1 cellular context compared by ENCODE assay signal in the genomic region with DNA sequence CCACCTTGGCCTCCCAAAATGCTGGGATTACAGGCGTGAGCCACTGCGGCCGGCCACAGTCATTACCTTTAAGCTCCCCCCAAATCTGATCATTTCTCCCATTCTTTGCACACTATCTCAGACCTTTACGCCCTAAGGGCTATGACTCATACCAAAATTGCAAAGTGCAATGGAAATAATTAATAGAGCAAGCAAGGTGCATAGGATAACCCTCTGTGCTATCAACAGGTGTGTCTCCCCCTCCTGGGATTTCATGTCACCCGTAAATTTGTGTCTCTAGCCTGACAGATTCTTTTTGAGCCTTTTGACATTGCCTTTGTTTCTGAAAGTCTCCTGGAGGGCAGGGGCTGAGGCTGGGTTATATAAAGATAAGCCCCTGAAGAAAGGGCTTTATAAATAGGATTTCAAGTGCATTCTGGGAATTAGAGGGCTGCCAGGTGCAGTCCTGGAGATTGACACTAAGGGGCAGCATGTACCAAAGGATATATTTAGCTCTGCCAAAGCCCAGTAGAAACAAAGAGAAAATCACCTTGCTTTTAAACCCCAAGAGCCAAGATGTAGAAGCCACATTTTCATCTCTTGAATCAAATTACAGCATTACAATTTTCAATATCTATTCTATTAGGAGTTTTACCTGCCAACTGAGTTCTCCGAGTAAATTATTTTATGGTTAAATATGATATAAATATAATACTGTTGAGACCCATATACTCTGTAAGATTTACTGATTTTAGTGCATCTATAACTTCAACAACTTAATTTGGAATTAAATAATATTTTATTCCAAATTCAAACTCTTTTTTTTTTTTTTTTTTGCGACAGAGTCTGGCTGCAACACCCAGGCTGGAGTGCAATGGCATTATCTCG.
TF ChIP-seq lines count a peak whose summit lies in the region.

No MANE protein-coding gene starts in this region.

TF ChIP-seq in IMR-90, 13 proteins besides CTCF, POLR2A, EP300 and RAD21:
- TF ChIP-seq SMC3 (IDR thresholded peaks at IDR 0.05; ENCODE audit: low read depth, low read length), result peak; percentile 82
- no peak for TF ChIP-seq RCOR1 (IDR thresholded peaks at IDR 0.05; ENCODE audit: insufficient replicate concordance, low read length)
